1 cellular context compared by ENCODE assay signal in genomic region chr16:28822520-28823290, GRCh38.
TF ChIP-seq lines count a peak whose summit lies in the region.

Gene ATXN2L, plus strand, starts transcription at chr16:28822999. Its CDS starts 261 bp downstream, at chr16:28823260.

TF ChIP-seq in WTC11, 78 proteins besides CTCF, POLR2A, EP300 and RAD21 (continued from another document and continues in another):
- TF ChIP-seq ZNF281 (CRISPR knock-in tag; IDR thresholded peaks at IDR 0.05), result 0 out of 2 replicates have a peak, but pooled peaks have one; percentile 25
- no peak for TF ChIP-seq ZNF232 (CRISPR knock-in tag; IDR thresholded peaks at IDR 0.05)
- no peak for TF ChIP-seq NFYB (CRISPR knock-in tag; conservative IDR thresholded peaks at IDR 0.05; ENCODE audit: low read depth)
- peak; percentile 80 for TF ChIP-seq CREB1 (CRISPR knock-in tag; IDR thresholded peaks at IDR 0.05)
- 0 out of 2 replicates have a peak, but pooled peaks have one; percentile 51 for TF ChIP-seq ZBTB21 (CRISPR knock-in tag; IDR thresholded peaks at IDR 0.05; ENCODE audit: borderline replicate concordance)
- peak; percentile 39 for TF ChIP-seq USF2 (CRISPR knock-in tag; IDR thresholded peaks at IDR 0.05)
- TF ChIP-seq ZSCAN18 (CRISPR knock-in tag; IDR thresholded peaks at IDR 0.05), result no peak
- TF ChIP-seq ZNF317 (CRISPR knock-in tag; IDR thresholded peaks at IDR 0.05; ENCODE audit: borderline replicate concordance, low read depth), result no peak
- no peak for TF ChIP-seq ATF6 (CRISPR knock-in tag; IDR thresholded peaks at IDR 0.05)
- no peak for TF ChIP-seq OVOL2 (CRISPR knock-in tag; IDR thresholded peaks at IDR 0.05; ENCODE audit: borderline replicate concordance)
- no peak for TF ChIP-seq NR3C1 (CRISPR knock-in tag; conservative IDR thresholded peaks at IDR 0.05; ENCODE audit: low read depth)
- TF ChIP-seq E2F5 (CRISPR knock-in tag; IDR thresholded peaks at IDR 0.05), result peak; percentile 81; the same call in 1 of the 2 replicates
- TF ChIP-seq ZNF425 (CRISPR knock-in tag; conservative IDR thresholded peaks at IDR 0.05), result no peak
- TF ChIP-seq GABPB1 (CRISPR knock-in tag; IDR thresholded peaks at IDR 0.05), result peak; percentile 89
- TF ChIP-seq PRRX2 (CRISPR knock-in tag; IDR thresholded peaks at IDR 0.05), result 0 out of 2 replicates have a peak, but pooled peaks have one; percentile 74
- TF ChIP-seq TP53 (CRISPR knock-in tag; IDR thresholded peaks at IDR 0.05), result no peak
- TF ChIP-seq AFF4 (CRISPR knock-in tag; IDR thresholded peaks at IDR 0.05; ENCODE audit: borderline replicate concordance), result no peak
- TF ChIP-seq ZNF121 (CRISPR knock-in tag; IDR thresholded peaks at IDR 0.05), result 0 out of 2 replicates have a peak, but pooled peaks have one; percentile 11
- peak; percentile 77 for TF ChIP-seq NFE2L1 (CRISPR knock-in tag; IDR thresholded peaks at IDR 0.05)
- TF ChIP-seq RELA (CRISPR knock-in tag; IDR thresholded peaks at IDR 0.05; ENCODE audit: borderline replicate concordance), result no peak
- peak; percentile 47; the same call in 1 of the 2 replicates for TF ChIP-seq USF1 (CRISPR knock-in tag; IDR thresholded peaks at IDR 0.05)
- TF ChIP-seq ZNF532 (CRISPR knock-in tag; IDR thresholded peaks at IDR 0.05; ENCODE audit: borderline replicate concordance), result no peak
- TF ChIP-seq ESRRA (CRISPR knock-in tag; IDR thresholded peaks at IDR 0.05; ENCODE audit: borderline replicate concordance), result peak; percentile 20; the same call in 1 of the 2 replicates
- no peak for TF ChIP-seq NFATC4 (CRISPR knock-in tag; IDR thresholded peaks at IDR 0.05)
- TF ChIP-seq NR2C2 (CRISPR knock-in tag; IDR thresholded peaks at IDR 0.05), result no peak
- TF ChIP-seq ZNF396 (CRISPR knock-in tag; IDR thresholded peaks at IDR 0.05; ENCODE audit: borderline replicate concordance), result no peak
- no peak for TF ChIP-seq CBFB (CRISPR knock-in tag; IDR thresholded peaks at IDR 0.05; ENCODE audit: low read depth)
- peak; percentile 62; the same call in 1 of the 2 replicates for TF ChIP-seq IRF1 (CRISPR knock-in tag; IDR thresholded peaks at IDR 0.05)
- peak; percentile 75; the same call in 1 of the 2 replicates for TF ChIP-seq TCF7 (CRISPR knock-in tag; IDR thresholded peaks at IDR 0.05; ENCODE audit: low read depth)
- no peak; the same call in 1 of the 2 replicates for TF ChIP-seq MYBL2 (CRISPR knock-in tag; IDR thresholded peaks at IDR 0.05)
- TF ChIP-seq SP1 (CRISPR knock-in tag; conservative IDR thresholded peaks at IDR 0.05), result peak; percentile 99
- TF ChIP-seq GRHL2 (CRISPR knock-in tag; IDR thresholded peaks at IDR 0.05; ENCODE audit: insufficient replicate concordance, severe bottlenecking), result no peak
- no peak for TF ChIP-seq ZNF423 (CRISPR knock-in tag; IDR thresholded peaks at IDR 0.05)
- TF ChIP-seq PREB (CRISPR knock-in tag; IDR thresholded peaks at IDR 0.05; ENCODE audit: borderline replicate concordance), result no peak; the same call in 1 of the 2 replicates
